1 cellular context compared by ENCODE assay signal in the genomic region with DNA sequence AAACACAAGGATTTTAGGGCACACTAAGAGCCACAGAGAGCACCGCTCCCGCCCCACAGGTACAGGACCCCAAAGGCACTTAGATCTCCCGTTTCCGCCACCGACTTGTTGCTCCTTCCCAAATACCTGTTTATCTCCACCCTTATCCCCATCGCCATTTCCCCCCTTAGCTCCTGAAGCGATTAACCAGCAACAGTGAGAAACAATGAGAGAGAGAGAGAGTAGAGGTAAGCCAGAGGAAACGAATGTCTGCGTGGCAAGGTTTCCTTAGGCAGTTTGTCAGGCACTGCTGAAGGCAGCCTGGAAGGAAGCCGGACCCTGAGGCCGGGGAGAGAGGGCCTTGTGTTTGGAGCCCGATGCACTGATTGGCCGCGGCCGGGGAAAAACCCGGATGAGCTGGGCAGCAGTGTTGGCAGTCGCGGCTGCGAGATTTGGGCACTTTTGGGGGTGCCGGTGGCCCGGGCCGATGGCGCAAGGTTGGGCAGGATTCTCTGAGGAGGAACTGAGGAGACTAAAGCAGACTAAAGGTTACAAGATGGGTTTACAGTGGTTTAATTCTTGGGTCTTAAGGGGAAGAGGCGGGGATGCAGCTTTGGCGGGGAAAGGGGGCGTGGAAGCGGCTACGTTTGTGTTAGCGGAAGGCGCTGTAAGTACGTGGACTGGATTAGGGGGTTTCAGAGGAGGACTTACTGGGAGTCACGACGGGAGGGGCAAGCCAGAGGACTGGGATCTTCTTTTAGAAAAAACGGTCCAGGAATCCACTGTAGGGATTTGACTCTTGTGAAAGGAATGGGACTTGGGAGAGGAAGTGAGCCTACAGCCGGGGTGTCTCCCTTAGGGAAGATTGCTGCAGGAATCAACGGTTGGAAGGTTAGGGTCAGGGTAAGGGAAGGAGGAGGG.
TF ChIP-seq lines count a peak whose summit lies in the region.

A gene with protein sequence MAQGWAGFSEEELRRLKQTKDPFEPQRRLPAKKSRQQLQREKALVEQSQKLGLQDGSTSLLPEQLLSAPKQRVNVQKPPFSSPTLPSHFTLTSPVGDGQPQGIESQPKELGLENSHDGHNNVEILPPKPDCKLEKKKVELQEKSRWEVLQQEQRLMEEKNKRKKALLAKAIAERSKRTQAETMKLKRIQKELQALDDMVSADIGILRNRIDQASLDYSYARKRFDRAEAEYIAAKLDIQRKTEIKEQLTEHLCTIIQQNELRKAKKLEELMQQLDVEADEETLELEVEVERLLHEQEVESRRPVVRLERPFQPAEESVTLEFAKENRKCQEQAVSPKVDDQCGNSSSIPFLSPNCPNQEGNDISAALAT (plus strand): TSS at position 409 of the 900 bp plus-strand sequence. CDS start 58 bp downstream, at position 467.

TF ChIP-seq in HepG2, 621 proteins besides CTCF, POLR2A, EP300 and RAD21 (continued from another document and continues in another):
- TF ChIP-seq ZNF318 (CRISPR knock-in tag; IDR thresholded peaks at IDR 0.05) (no peak), ZBTB40 (IDR thresholded peaks at IDR 0.05) (no peak), ZBTB40 (CRISPR knock-in tag; IDR thresholded peaks at IDR 0.05) (0 out of 2 replicates have a peak, but pooled peaks have one; percentile 29), RBM22 (optimal IDR thresholded peaks at IDR 0.05; ENCODE audit: low read length) (no peak), THAP9 (CRISPR knock-in tag; IDR thresholded peaks at IDR 0.05; ENCODE audit: borderline replicate concordance) (peak; percentile 60; the same call in 1 of the 2 replicates), ATF1 (CRISPR knock-in tag; IDR thresholded peaks at IDR 0.05) (peak; percentile 39; the same call in 1 of the 2 replicates), TFDP1 (CRISPR knock-in tag; IDR thresholded peaks at IDR 0.05; ENCODE audit: borderline replicate concordance) (no peak; the same call in 1 of the 2 replicates), GABPB1 (CRISPR knock-in tag; IDR thresholded peaks at IDR 0.05) (peak; percentile 88), HNRNPLL (IDR thresholded peaks at IDR 0.05; ENCODE audit: low read depth, low read length, poor library complexity, severe bottlenecking) (peak; percentile 74), SETDB1 (CRISPR knock-in tag; IDR thresholded peaks at IDR 0.05; ENCODE audit: borderline replicate concordance) (no peak)
- TF ChIP-seq, protein P1, sequence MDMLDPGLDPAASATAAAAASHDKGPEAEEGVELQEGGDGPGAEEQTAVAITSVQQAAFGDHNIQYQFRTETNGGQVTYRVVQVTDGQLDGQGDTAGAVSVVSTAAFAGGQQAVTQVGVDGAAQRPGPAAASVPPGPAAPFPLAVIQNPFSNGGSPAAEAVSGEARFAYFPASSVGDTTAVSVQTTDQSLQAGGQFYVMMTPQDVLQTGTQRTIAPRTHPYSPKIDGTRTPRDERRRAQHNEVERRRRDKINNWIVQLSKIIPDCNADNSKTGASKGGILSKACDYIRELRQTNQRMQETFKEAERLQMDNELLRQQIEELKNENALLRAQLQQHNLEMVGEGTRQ (IDR thresholded peaks at IDR 0.05; ENCODE audit: low read depth, low read length), result no peak
- TF ChIP-seq, protein P1 (CRISPR knock-in tag; IDR thresholded peaks at IDR 0.05; ENCODE audit: borderline replicate concordance), result no peak
- TF ChIP-seq, protein P2, sequence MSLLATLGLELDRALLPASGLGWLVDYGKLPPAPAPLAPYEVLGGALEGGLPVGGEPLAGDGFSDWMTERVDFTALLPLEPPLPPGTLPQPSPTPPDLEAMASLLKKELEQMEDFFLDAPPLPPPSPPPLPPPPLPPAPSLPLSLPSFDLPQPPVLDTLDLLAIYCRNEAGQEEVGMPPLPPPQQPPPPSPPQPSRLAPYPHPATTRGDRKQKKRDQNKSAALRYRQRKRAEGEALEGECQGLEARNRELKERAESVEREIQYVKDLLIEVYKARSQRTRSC (CRISPR knock-in tag; IDR thresholded peaks at IDR 0.05; ENCODE audit: low read depth), result no peak
